8 cellular contexts compared by ENCODE assay signal in genomic region chr3:13011369-13012227, GRCh38.
A peak's percentile ranks its signal among the peaks of the same experiment; 100 is the strongest.
DNase-seq lines count a peak whose midpoint lies in the region; ATAC-seq lines count a peak whose summit lies in the region.

No MANE protein-coding gene starts in this region.

- H3K27ac Mint-ChIP-seq in immature natural killer cell: peak overlapping the region; percentile 99 to 100 (median 100)

- DNase-seq in NCI-H524 treated with DMSO at 0.1 percent for 48 hours (lab: John Stamatoyannopoulos, UW): peak; percentile 47
- DNase-seq in activated T-cell treated with anti-CD3 and anti-CD28 coated beads for 1 hour (ENCODE audit: low read depth): peak; percentile 68
- peak; percentile 91 to 92 (median 91) for DNase-seq in immature natural killer cell
- peak; percentile 86 for DNase-seq in stimulated activated CD8-positive, alpha-beta memory T cell treated with anti-CD3 and anti-CD28 coated beads, Interleukin-4, amount 100 ng/mL, for 48 hours
- DNase-seq in NCI-H1436 treated with DMSO at 0.1 percent for 48 hours (lab: John Stamatoyannopoulos, UW): no peak
- DNase-seq in LoVo (ENCODE audit: low spot score): no peak

- ATAC-seq in GM18861 (IDR thresholded peaks at IDR 0.05; ENCODE audit: unreplicated experiment) (peak; percentile 45), HG02798 (IDR thresholded peaks at IDR 0.05; ENCODE audit: poor library complexity, unreplicated experiment) (peak; percentile 65)

- H3K9me3 Mint-ChIP-seq in immature natural killer cell: no peaks in the 10 kb centered on the region

- peak overlapping the region; percentile 83 to 99 (median 89) for H3K4me3 Mint-ChIP-seq in immature natural killer cell

- H3K27me3 Mint-ChIP-seq in immature natural killer cell (ENCODE audit: low read depth in 3 of 3): peaks cover 18 to 44% (median 31%) of the 10 kb centered on the region in 3 donors

- H3K36me3 Mint-ChIP-seq in immature natural killer cell: peaks cover 3 to 12% (median 7%) of the 10 kb centered on the region in 3 donors

- peaks cover 96 to 97% of the 10 kb centered on the region in 2 donors for H3K4me1 Mint-ChIP-seq in immature natural killer cell

Comparison
In these comparisons a context has a peak if more than half of its experiments do, and no peak if none do; other contexts are left out.
1. DNase-seq: peak in NCI-H524 treated with DMSO at 0.1 percent for 48 hours (single experiment), activated T-cell treated with anti-CD3 and anti-CD28 coated beads for 1 hour (single experiment), immature natural killer cell (3 of 3) and stimulated activated CD8-positive, alpha-beta memory T cell treated with anti-CD3 and anti-CD28 coated beads, Interleukin-4, amount 100 ng/mL, for 48 hours (single experiment); none in NCI-H1436 treated with DMSO at 0.1 percent for 48 hours (single experiment) and LoVo (single experiment).